16 cellular contexts compared by ENCODE assay signal in genomic region chr2:117323341-117323740, GRCh38.
DNase-seq lines count a peak whose midpoint lies in the region; ATAC-seq and TF ChIP-seq lines count a peak whose summit lies in the region.
"Had no signal": no experiment of that assay in that cellular context is flagged by ENCODE, and none has a peak within 500 bp of the region (broad histone marks: within the 10 kb centered on the region; RNA-seq: fewer than 3 reads in every experiment).

No MANE protein-coding gene starts in this region.

- no peaks in the 10 kb centered on the region for H3K27me3 Mint-ChIP-seq in nephron progenitor cell (ENCODE audit: low read depth, poor library complexity)
- H3K27me3 Mint-ChIP-seq: CD8-positive, alpha-beta memory T cell had no signal

- 0 out of 2 replicates have a peak overlapping the region, but pooled peaks have one; percentile 11 for H3K4me3 ChIP-seq in OCI-LY3 (ENCODE audit: low read length)
- H3K4me3 ChIP-seq: BLaER1, HAP-1 had no signal

- no peaks in the 10 kb centered on the region for H3K4me1 ChIP-seq in OCI-LY3 (ENCODE audit: low read length)
- no peaks in the 10 kb centered on the region for H3K4me1 ChIP-seq in foreskin keratinocyte
- H3K4me1 ChIP-seq: BLaER1, Caco-2, HAP-1 had no signal

- no peaks in the 10 kb centered on the region for H3K9me3 ChIP-seq in OCI-LY3 (ENCODE audit: insufficient read depth, low read length)
- H3K9me3 ChIP-seq: BLaER1, Caco-2, HAP-1 had no signal

- H3K27me3 ChIP-seq in OCI-LY3 (ENCODE audit: low read depth, low read length) (peaks cover 12% of the 10 kb centered on the region), foreskin keratinocyte (no peaks in the 10 kb centered on the region)
- H3K27me3 ChIP-seq: BLaER1 had no signal

- no peak overlapping the region for H2AFZ ChIP-seq in OCI-LY3 (ENCODE audit: low read depth, low read length)

- DNase-seq in NCI-H2227 (lab: John Stamatoyannopoulos, UW; ENCODE audit: unreplicated experiment) (peak; percentile 2), NCI-H2227 treated with DMSO at 0.1 percent for 48 hours (lab: John Stamatoyannopoulos, UW) (no peak), nephron progenitor cell (no peak), foreskin keratinocyte (no peak)
- DNase-seq: 8988T; AML-193; Caco-2; CD8-positive, alpha-beta memory T cell; DND-41; GDM1 had no signal

- peak overlapping the region; percentile 33 for H3K27ac Mint-ChIP-seq in nephron progenitor cell
- H3K27ac Mint-ChIP-seq: CD8-positive, alpha-beta memory T cell had no signal

- H3K79me2 ChIP-seq in OCI-LY3 (ENCODE audit: low read length): no peaks in the 10 kb centered on the region

- H3K4me3 Mint-ChIP-seq in nephron progenitor cell: no peak overlapping the region
- H3K4me3 Mint-ChIP-seq: CD8-positive, alpha-beta memory T cell had no signal

- peak overlapping the region; percentile 39 for H3K4me2 ChIP-seq in OCI-LY3 (ENCODE audit: low read length)
- H3K4me2 ChIP-seq: BLaER1 had no signal

- ATAC-seq in foreskin keratinocyte: no peak
- ATAC-seq in HG03039 (IDR thresholded peaks at IDR 0.05; ENCODE audit: unreplicated experiment): no peak
- ATAC-seq in HG03196 (IDR thresholded peaks at IDR 0.05; ENCODE audit: unreplicated experiment): no peak

- no peaks in the 10 kb centered on the region for H3K36me3 Mint-ChIP-seq in nephron progenitor cell (ENCODE audit: low read depth)
- H3K36me3 Mint-ChIP-seq: CD8-positive, alpha-beta memory T cell had no signal

- no peaks in the 10 kb centered on the region for H3K36me3 ChIP-seq in OCI-LY3 (replicated peaks; ENCODE audit: low read depth, low read length)
- H3K36me3 ChIP-seq: BLaER1, HAP-1 had no signal

- no peaks in the 10 kb centered on the region for H3K9me3 Mint-ChIP-seq in nephron progenitor cell

- H4K20me1 ChIP-seq in OCI-LY3 (ENCODE audit: insufficient read depth, low read length): no peaks in the 10 kb centered on the region
- H4K20me1 ChIP-seq: BLaER1 had no signal

- no peak overlapping the region for H3K27ac ChIP-seq in OCI-LY3 (ENCODE audit: low read length)
- no peak overlapping the region for H3K27ac ChIP-seq in foreskin keratinocyte
- H3K27ac ChIP-seq: BLaER1, HL-60 had no signal

- TF ChIP-seq CTCF in OCI-LY3 (IDR thresholded peaks at IDR 0.05; ENCODE audit: low read depth, low read length) (no peak), nephron progenitor cell (IDR thresholded peaks at IDR 0.05) (no peak), foreskin keratinocyte (conservative IDR thresholded peaks at IDR 0.05) (no peak)

- no peak overlapping the region for H3K9ac ChIP-seq in OCI-LY3 (ENCODE audit: low read length)
- H3K9ac ChIP-seq: BLaER1 had no signal

- peaks cover 19% of the 10 kb centered on the region for H3K4me1 Mint-ChIP-seq in nephron progenitor cell
- H3K4me1 Mint-ChIP-seq: CD8-positive, alpha-beta memory T cell had no signal
